In the genomic region with DNA sequence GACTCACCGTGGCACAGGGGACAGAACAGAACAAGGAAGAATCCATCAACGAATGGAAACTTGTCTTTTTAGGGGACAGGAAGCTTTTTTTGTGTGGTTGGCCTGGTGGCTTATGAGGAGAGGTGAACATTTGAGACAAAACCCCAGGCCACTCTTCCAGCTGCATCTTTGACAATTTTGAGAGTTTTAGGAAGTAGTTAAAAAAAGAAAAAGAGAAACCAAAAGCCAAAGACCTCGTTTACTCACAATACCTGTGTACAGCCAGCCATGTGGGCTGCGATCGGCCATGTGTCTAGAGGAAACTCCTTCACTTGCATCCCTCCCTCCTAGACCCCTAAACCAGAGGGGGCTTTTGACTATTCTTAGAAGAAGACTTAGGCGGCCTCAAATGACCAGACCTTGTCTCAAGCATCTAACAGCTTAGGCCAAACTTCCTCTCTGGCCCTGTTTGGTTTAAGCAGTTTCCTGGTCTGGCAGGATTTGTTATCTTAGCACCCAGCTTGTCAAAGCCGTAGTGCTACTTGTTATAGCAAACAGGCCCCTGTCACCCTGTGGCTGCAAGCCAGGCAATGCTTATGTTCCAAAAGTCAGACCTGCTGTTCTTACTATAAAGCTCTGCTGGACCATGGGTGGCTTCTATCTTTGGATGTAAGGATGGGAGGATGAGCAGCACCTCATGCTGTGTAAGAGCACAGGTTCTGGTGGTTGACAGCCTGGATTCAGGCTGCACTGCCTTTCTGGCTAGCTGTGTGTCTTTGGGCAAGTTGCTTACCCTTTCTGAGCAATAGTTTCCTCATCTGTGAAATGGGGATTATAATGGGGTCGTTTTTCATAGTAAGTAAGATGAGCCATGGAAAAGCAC, we compare ENCODE assay signal across 8 cellular contexts. TPM values are rescaled to one million over a fixed set of nuclear protein-coding genes. Genes with fewer than 3 reads are reported as not detected.
DNase-seq lines count a peak whose midpoint lies in the region; ATAC-seq, FAIRE-seq and TF ChIP-seq lines count a peak whose summit lies in the region.

No MANE protein-coding gene starts in this region.

- H3K9me3 ChIP-seq in T-helper 17 cell (ENCODE audit: control insufficient read depth, low read length, poor library complexity, severe bottlenecking) (no peaks in the 10 kb centered on the region), K562 (replicated peaks; ENCODE audit: control insufficient read depth, insufficient read depth, low read depth, low read length) (no peaks in the 10 kb centered on the region), kidney (ENCODE audit: control insufficient read depth in 1 of 2, low read length in 2 of 2) (no peaks in the 10 kb centered on the region)

- 3% methylated on average over 8 of the region's 8 CpGs for WGBS in K562 (ENCODE audit: insufficient coverage, low coverage, missing lambda C conversion rate)

- H3K27ac Mint-ChIP-seq in T-helper 17 cell, result peak overlapping the region; percentile 90

- H3K79me2 ChIP-seq in K562 (ENCODE audit: control insufficient read depth, insufficient read depth, low read length), result peaks cover 96% of the 10 kb centered on the region

- H3K27ac ChIP-seq in K562 (ENCODE audit: extremely low read depth, low read depth, low read length), result peak overlapping the region; percentile 79
- no peak overlapping the region for H3K27ac ChIP-seq in kidney (ENCODE audit: low read depth in 2 of 2, low read length in 2 of 2)

- H4K20me1 ChIP-seq in K562 (replicated peaks; ENCODE audit: control insufficient read depth, insufficient read depth, low read length), result peaks cover 6% of the 10 kb centered on the region; the same call in 1 of the 2 replicates

- TF ChIP-seq EP300 in K562 (IDR thresholded peaks at IDR 0.05; ENCODE audit: low read length), result peak; percentile 97

- H3K4me1 ChIP-seq in K562 (replicated peaks in 1 of 2; ENCODE audit: control insufficient read depth in 2 of 2, insufficient read depth in 2 of 2, low read length in 2 of 2) (peaks cover 67 to 79% of the 10 kb centered on the region in 2 experiments), kidney (ENCODE audit: control insufficient read depth in 1 of 2, insufficient read depth in 1 of 2, low read depth in 1 of 2, low read length in 2 of 2) (peaks cover 8 to 26% of the 10 kb centered on the region in 2 donors)

- TF ChIP-seq CTCF in K562 (IDR thresholded peaks at IDR 0.05 in 2 of 3, conservative IDR thresholded peaks at IDR 0.05 in 1 of 3; ENCODE audit: insufficient read depth in 2 of 3, low read depth in 1 of 3, low read length in 3 of 3), result no peak
- no peak for TF ChIP-seq CTCF in kidney (IDR thresholded peaks at IDR 0.05; ENCODE audit: borderline replicate concordance, extremely low read depth, insufficient read depth)

- H3K36me3 Mint-ChIP-seq in T-helper 17 cell (ENCODE audit: low read depth), result no peaks in the 10 kb centered on the region

- peaks cover 60% of the 10 kb centered on the region for H3K4me1 Mint-ChIP-seq in T-helper 17 cell

- H3K4me2 ChIP-seq in K562 (ENCODE audit: insufficient read depth, low read length), result peak overlapping the region; percentile 71

- CTCF ChIA-PET in K562 (lab: Yijun Ruan, JAX; ENCODE audit: low intra/inter-chr PET ratio), result no interaction called here

- intact Hi-C loops in K562 (cut with micrococcal nuclease) (loop anchor here (1.0 kb wide), 1 partner anchor 18 kb away; no protein-coding TSS in a partner anchor), posterior vena cava (cut with DNase I) (no loop called here), kidney (cut with DNase I) (no loop called here)

- peak; percentile 33 for ATAC-seq in GM18858 (IDR thresholded peaks at IDR 0.05; ENCODE audit: unreplicated experiment)
- ATAC-seq in HG03060 (IDR thresholded peaks at IDR 0.05; ENCODE audit: low read depth, unreplicated experiment), result peak; percentile 21
- ATAC-seq in T-helper 17 cell, result peak; percentile 83
- peak; percentile 87 for ATAC-seq in K562
- ATAC-seq in SK-N-SH treated with all-trans-retinoic acid at 6 μM for 48 hours, result no peak

- TF ChIP-seq RAD21 in K562 (CRISPR knock-in tag; conservative IDR thresholded peaks at IDR 0.05 in 1 of 2, IDR thresholded peaks at IDR 0.05 in 1 of 2), result peak in 1 of 2 experiments; percentile 41; a peak in 2 of 4 replicates

- TF ChIP-seq POLR2A in K562 (conservative IDR thresholded peaks at IDR 0.05), result no peak; the same call in 1 of the 2 replicates

- no peaks in the 10 kb centered on the region for H3K36me3 ChIP-seq in K562 (ENCODE audit: control insufficient read depth, insufficient read depth, low read length)
- no peaks in the 10 kb centered on the region for H3K36me3 ChIP-seq in kidney (ENCODE audit: control insufficient read depth in 1 of 2, insufficient read depth in 2 of 2, low read length in 2 of 2)

- FAIRE-seq in K562 (lab: Jason Lieb, UNC), result peak; percentile 99
- no peak for FAIRE-seq in kidney (lab: Jason Lieb, UNC)

- no TSS peak for BruUV-seq in K562 (replicated peaks; lab: Mats Ljungman, UMichigan)

- no peaks in the 10 kb centered on the region for H3K27me3 Mint-ChIP-seq in T-helper 17 cell

- H3K27me3 ChIP-seq in K562 (ENCODE audit: control insufficient read depth in 2 of 2, insufficient read depth in 2 of 2, low read length in 2 of 2), result no peaks in the 10 kb centered on the region

- no peak overlapping the region for H3K4me3 ChIP-seq in K562
- H3K4me3 ChIP-seq in kidney (ENCODE audit: low read length in 2 of 2), result no peak overlapping the region

- in situ Hi-C loops in K562 (cut with MboI), result no loop called here

- DNase-seq in T-helper 17 cell (peak; percentile 36 to 60 (median 36)), K562 (ENCODE audit: extremely low read depth in 1 of 4, low spot score in 3 of 4) (peak; percentile 75 to 96 (median 86)), posterior vena cava (ENCODE audit: low spot score) (peak; percentile 71), kidney (no peak), superior temporal gyrus (ENCODE audit: extremely low spot score) (no peak)

- peak overlapping the region; percentile 18; the same call in 1 of the 2 replicates for H2AFZ ChIP-seq in K562 (ENCODE audit: low read depth, low read length)

- H3K4me3 Mint-ChIP-seq in T-helper 17 cell, result peak overlapping the region; percentile 44

- H3K9ac ChIP-seq in K562 (ENCODE audit: insufficient read depth in 1 of 2, low read depth in 2 of 2, low read length in 2 of 2) (peak overlapping the region; percentile 62 to 67; a peak in 3 of 4 replicates), kidney (ENCODE audit: low read length in 2 of 2) (no peak overlapping the region)

- POLR2A ChIA-PET in K562 (lab: Yijun Ruan, JAX), result interaction anchor here (0.5 to 5.3 kb wide), 11 partner anchors 9 to 100 kb away, joined by 3 to 40 read pairs (median 3); no protein-coding TSS in a partner anchor

- H3K9me1 ChIP-seq in K562 (ENCODE audit: control insufficient read depth, insufficient read depth, low read length), result peaks cover 9% of the 10 kb centered on the region

TF ChIP-seq in K562, 482 proteins besides CTCF, POLR2A, EP300 and RAD21 (continues in another document):
- TF ChIP-seq ETV1 (tag; conservative IDR thresholded peaks at IDR 0.05; ENCODE audit: low read depth) (peak; percentile 94), SMAD4 (CRISPR knock-in tag; conservative IDR thresholded peaks at IDR 0.05) (peak; percentile 98), PTBP1 (IDR thresholded peaks at IDR 0.05; ENCODE audit: low read depth, low read length) (peak; percentile 94), ZNF431 (CRISPR knock-in tag; IDR thresholded peaks at IDR 0.05) (no peak), ZNF766 (CRISPR knock-in tag; conservative IDR thresholded peaks at IDR 0.05) (peak; percentile 91), OTX1 (CRISPR knock-in tag; IDR thresholded peaks at IDR 0.05) (0 out of 2 replicates have a peak, but pooled peaks have one; percentile 61), SMARCC2 (IDR thresholded peaks at IDR 0.05; ENCODE audit: low read depth) (peak; percentile 79), GTF2F1 (IDR thresholded peaks at IDR 0.05; ENCODE audit: low read depth, low read length) (no peak), TCF3 (CRISPR knock-in tag; IDR thresholded peaks at IDR 0.05) (peak; percentile 95), CREM (IDR thresholded peaks at IDR 0.05; ENCODE audit: low read depth) (peak; percentile 81)

TF ChIP-seq in SK-N-SH treated with all-trans-retinoic acid at 6 μM for 48 hours, 23 proteins besides CTCF, POLR2A, EP300 and RAD21 (continues in another document):
- TF ChIP-seq, protein P1, sequence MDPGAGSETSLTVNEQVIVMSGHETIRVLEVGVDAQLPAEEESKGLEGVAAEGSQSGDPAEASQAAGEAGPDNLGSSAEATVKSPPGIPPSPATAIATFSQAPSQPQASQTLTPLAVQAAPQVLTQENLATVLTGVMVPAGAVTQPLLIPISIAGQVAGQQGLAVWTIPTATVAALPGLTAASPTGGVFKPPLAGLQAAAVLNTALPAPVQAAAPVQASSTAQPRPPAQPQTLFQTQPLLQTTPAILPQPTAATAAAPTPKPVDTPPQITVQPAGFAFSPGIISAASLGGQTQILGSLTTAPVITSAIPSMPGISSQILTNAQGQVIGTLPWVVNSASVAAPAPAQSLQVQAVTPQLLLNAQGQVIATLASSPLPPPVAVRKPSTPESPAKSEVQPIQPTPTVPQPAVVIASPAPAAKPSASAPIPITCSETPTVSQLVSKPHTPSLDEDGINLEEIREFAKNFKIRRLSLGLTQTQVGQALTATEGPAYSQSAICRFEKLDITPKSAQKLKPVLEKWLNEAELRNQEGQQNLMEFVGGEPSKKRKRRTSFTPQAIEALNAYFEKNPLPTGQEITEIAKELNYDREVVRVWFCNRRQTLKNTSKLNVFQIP (CRISPR knock-in tag; IDR thresholded peaks at IDR 0.05; ENCODE audit: borderline replicate concordance, low read depth), result no peak
- no peak for TF ChIP-seq CSDC2 (CRISPR knock-in tag; IDR thresholded peaks at IDR 0.05)

RNA-seq across cellular contexts. Expression of gene KSR1, which starts 17.7 kb away (rescaled TPM):
- total RNA-seq in T-helper 17 cell, result 10 to 100 TPM; 36.7 to 46.7 TPM
- total RNA-seq in K562 (2011; cell fraction: chromatin; rRNA removed; ENCODE audit: low replicate concordance), result 221 and 371 TPM in 2 replicates
- total RNA-seq in K562 (2011; cell fraction: nucleolus; rRNA removed), result 168 and 203 TPM in 2 replicates
- 226 and 236 TPM in 2 replicates for total RNA-seq in K562 (2011; cell fraction: nucleoplasm; rRNA removed)
- 17.8 and 18.2 TPM in 2 replicates for total RNA-seq in K562 (2014; rRNA removed)
- total RNA-seq in K562 (2014; rRNA removed; fragmentation: Illumina TruSeq; extraction: Trizol), result 14.7 and 18.4 TPM in 2 replicates
- 9.6 and 10.9 TPM in 2 replicates for total RNA-seq in K562 (2015; rRNA removed; fragmentation: Illumina TruSeq; extraction: Trizol)
- 48.0 and 51.7 TPM in 2 replicates for total RNA-seq in K562 (2021)
- 16.4 and 20.2 TPM in 2 replicates for polyA plus RNA-seq in K562 (2011; rRNA removed)
- 9.1 and 16.1 TPM in 2 replicates for polyA plus RNA-seq in K562 (2011; cell fraction: cytosol; rRNA removed)
- polyA plus RNA-seq in K562 (2011; cell fraction: nucleus; rRNA removed), result 52.3 and 120 TPM in 2 replicates
- 27.7 and 56.2 TPM in 2 replicates for polyA plus RNA-seq in K562 (2012)
- 36.9 and 38.0 TPM in 2 replicates for polyA plus RNA-seq in K562 (2014; fragmentation: Illumina TruSeq; extraction: Trizol)
- 1 to 10 TPM; 1.4 TPM for polyA plus RNA-seq in K562 (2014; fragmentation: Nextera tagmentation; extraction: Ambion mirVana)
- 29.4 and 33.6 TPM in 2 replicates for polyA plus RNA-seq in K562 (2014; rRNA removed)
- polyA minus RNA-seq in K562 (2011; rRNA and poly(A)+ RNA removed), result 19.1 and 30.3 TPM in 2 replicates
- polyA minus RNA-seq in K562 (2011; cell fraction: cytosol; rRNA and poly(A)+ RNA removed), result 12.2 and 19.3 TPM in 2 replicates
- 31.8 and 39.9 TPM in 2 replicates for polyA minus RNA-seq in K562 (2011; cell fraction: nucleus; rRNA and poly(A)+ RNA removed)
- 10 to 100 TPM; 30.3 to 35.5 TPM for total RNA-seq in posterior vena cava
- 97.3 TPM for total RNA-seq in kidney
- 11.7 TPM for polyA plus RNA-seq in kidney (ENCODE audit: insufficient read depth, low read depth, low replicate concordance)

Comparison
In these comparisons a context has a peak if more than half of its experiments do, and no peak if none do; other contexts are left out.
1. DNase-seq: peak in T-helper 17 cell (3 of 3), K562 (4 of 4) and posterior vena cava (single experiment); none in kidney (single experiment) and superior temporal gyrus (single experiment).
2. H3K9ac ChIP-seq: peak in K562 (2 of 2); none in kidney (0 of 2).